Comparison of ENCODE assay signal across 1 cellular context in the genomic region with DNA sequence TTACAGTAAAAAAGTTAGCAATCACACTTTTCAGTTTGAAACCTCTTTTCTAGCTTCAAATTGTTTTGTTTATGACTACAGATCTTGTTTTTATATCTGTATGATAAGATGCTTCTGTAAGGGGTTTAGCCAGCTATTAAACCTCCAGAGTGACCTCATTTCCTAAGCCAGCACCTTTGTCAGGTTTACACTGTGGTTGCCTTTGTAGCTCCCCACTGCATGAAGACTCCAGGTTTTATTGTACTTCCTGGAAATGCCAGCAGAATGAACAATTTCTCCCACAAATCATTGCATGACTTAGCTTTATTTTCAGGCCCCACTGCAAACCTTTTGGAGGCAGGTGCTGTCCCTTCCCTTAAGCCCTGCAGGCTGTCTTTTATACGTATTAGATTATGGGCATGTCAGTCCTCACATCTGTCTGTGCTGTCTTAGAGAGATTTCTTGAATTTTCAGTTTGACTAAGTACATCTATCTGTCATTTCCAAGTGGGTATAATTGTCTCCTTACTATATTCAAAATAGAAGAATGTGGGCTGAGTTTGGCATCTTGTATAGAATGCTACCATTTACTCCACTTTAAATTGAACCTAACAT.
TF ChIP-seq lines count a peak whose summit lies in the region.

No MANE protein-coding gene starts in this region.

TF ChIP-seq in IMR-90, 13 proteins besides CTCF, POLR2A, EP300 and RAD21:
- no peak for TF ChIP-seq SMC3 (IDR thresholded peaks at IDR 0.05; ENCODE audit: low read depth, low read length)
- no peak for TF ChIP-seq CHD1 (IDR thresholded peaks at IDR 0.05; ENCODE audit: low read depth, low read length)
- TF ChIP-seq, protein P1, sequence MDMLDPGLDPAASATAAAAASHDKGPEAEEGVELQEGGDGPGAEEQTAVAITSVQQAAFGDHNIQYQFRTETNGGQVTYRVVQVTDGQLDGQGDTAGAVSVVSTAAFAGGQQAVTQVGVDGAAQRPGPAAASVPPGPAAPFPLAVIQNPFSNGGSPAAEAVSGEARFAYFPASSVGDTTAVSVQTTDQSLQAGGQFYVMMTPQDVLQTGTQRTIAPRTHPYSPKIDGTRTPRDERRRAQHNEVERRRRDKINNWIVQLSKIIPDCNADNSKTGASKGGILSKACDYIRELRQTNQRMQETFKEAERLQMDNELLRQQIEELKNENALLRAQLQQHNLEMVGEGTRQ (IDR thresholded peaks at IDR 0.05; ENCODE audit: low read depth, low read length): no peak
- TF ChIP-seq NFE2L2 (IDR thresholded peaks at IDR 0.05; ENCODE audit: low read depth, low read length): no peak
- no peak for TF ChIP-seq CEBPB (IDR thresholded peaks at IDR 0.05; ENCODE audit: low read depth, low read length)
- no peak for TF ChIP-seq MXI1 (IDR thresholded peaks at IDR 0.05; ENCODE audit: borderline replicate concordance, low read depth, low read length)
- no peak for TF ChIP-seq BHLHE40 (IDR thresholded peaks at IDR 0.05; ENCODE audit: low read depth, low read length)
- no peak for TF ChIP-seq MAFK (IDR thresholded peaks at IDR 0.05; ENCODE audit: low read depth, low read length)
- TF ChIP-seq RCOR1 (IDR thresholded peaks at IDR 0.05; ENCODE audit: insufficient replicate concordance, low read length): no peak
- no peak for TF ChIP-seq MAZ (IDR thresholded peaks at IDR 0.05; ENCODE audit: borderline replicate concordance, low read depth, low read length)
- no peak for TF ChIP-seq FOS (IDR thresholded peaks at IDR 0.05; ENCODE audit: low read depth, low read length)
- no peak for TF ChIP-seq RFX5 (IDR thresholded peaks at IDR 0.05; ENCODE audit: low read depth, low read length)
- TF ChIP-seq ELK1 (IDR thresholded peaks at IDR 0.05; ENCODE audit: borderline replicate concordance, low read depth, low read length): no peak
